In genomic region chr6:74253261-74253660, GRCh38 we compare ENCODE assay signal across 9 cellular contexts.
"Had no signal": no experiment of that assay in that cellular context is flagged by ENCODE, and none has a peak within 500 bp of the region (broad histone marks: within the 10 kb centered on the region; RNA-seq: fewer than 3 reads in every experiment).

No MANE protein-coding gene starts in this region.

- H3K27ac ChIP-seq: GM23248, HL-60 had no signal

- DNase-seq: GM23248, GOT3, H7, HFFc6 had no signal

- H3K4me1 ChIP-seq: HAP-1 had no signal

- H3K9ac ChIP-seq: GM23248 had no signal

- H3K36me3 ChIP-seq: HAP-1 had no signal

- ATAC-seq: HCT116, HepG2, K562 had no signal

- H3K9me3 ChIP-seq: HAP-1 had no signal

- H3K4me3 ChIP-seq: GM23248, HAP-1, K562 had no signal

- H2AFZ ChIP-seq: GM23248 had no signal
